1 cellular context compared by ENCODE assay signal in genomic region chr2:72940361-72940760, GRCh38.
TF ChIP-seq lines count a peak whose summit lies in the region.

No MANE protein-coding gene starts in this region.

TF ChIP-seq in H1, 55 proteins besides CTCF, POLR2A, EP300 and RAD21:
- TF ChIP-seq HDAC2 (IDR thresholded peaks at IDR 0.05; ENCODE audit: borderline replicate concordance in 1 of 2, low read depth in 2 of 2, low read length in 2 of 2) (no peak), KDM4A (IDR thresholded peaks at IDR 0.05; ENCODE audit: low read depth, low read length, severe bottlenecking) (no peak), TAF1 (IDR thresholded peaks at IDR 0.05; ENCODE audit: low read depth, low read length) (no peak), POLR2AphosphoS5 (IDR thresholded peaks at IDR 0.05; ENCODE audit: low read depth, low read length) (no peak), TEAD4 (IDR thresholded peaks at IDR 0.05; ENCODE audit: low read depth, low read length) (no peak), CBX8 (IDR thresholded peaks at IDR 0.05; ENCODE audit: borderline replicate concordance, low read depth, low read length) (no peak), KDM1A (IDR thresholded peaks at IDR 0.05; ENCODE audit: borderline replicate concordance, low read length) (no peak), SIN3A (conservative IDR thresholded peaks at IDR 0.05 in 1 of 2, IDR thresholded peaks at IDR 0.05 in 1 of 2; ENCODE audit: low read depth in 1 of 2, low read length in 2 of 2) (no peak), CHD2 (IDR thresholded peaks at IDR 0.05; ENCODE audit: low read length) (no peak), ZNF274 (IDR thresholded peaks at IDR 0.05; ENCODE audit: borderline replicate concordance, extremely low read depth, low read length) (no peak), MAFK (IDR thresholded peaks at IDR 0.05; ENCODE audit: low read depth, low read length) (no peak), ATF2 (IDR thresholded peaks at IDR 0.05; ENCODE audit: low read length) (no peak), PHF8 (conservative IDR thresholded peaks at IDR 0.05; ENCODE audit: low read depth, low read length) (no peak)
